ENCODE assay signal across 24 cellular contexts in genomic region chr10:71191019-71191418, GRCh38. TPM values are rescaled to one million over a fixed set of nuclear protein-coding genes. Genes with fewer than 3 reads are reported as not detected.
A peak's percentile ranks its signal among the peaks of the same experiment; 100 is the strongest.
DNase-seq lines count a peak whose midpoint lies in the region; ATAC-seq, FAIRE-seq and TF ChIP-seq lines count a peak whose summit lies in the region.
"Had no signal": no experiment of that assay in that cellular context is flagged by ENCODE, and none has a peak within 500 bp of the region (broad histone marks: within the 10 kb centered on the region; RNA-seq: fewer than 3 reads in every experiment).

No MANE protein-coding gene starts in this region.

- peak overlapping the region; percentile 9; the same call in 1 of the 2 replicates for H4K8ac ChIP-seq in H1 (ENCODE audit: extremely low read depth, insufficient read depth, low read length)

- H3K9ac ChIP-seq in H1 (replicated peaks in 1 of 4; ENCODE audit: extremely low read depth in 1 of 4, low read depth in 3 of 4, low read length in 3 of 4) (no peak overlapping the region), HepG2 (ENCODE audit: insufficient read depth, low read depth, low read length) (no peak overlapping the region)
- H3K9ac ChIP-seq: BLaER1, GM23248 had no signal

- in situ Hi-C loops in HepG2 (cut with HindIII; ENCODE audit: extremely low pct_ligation_motif_present, low pct_unique_long_range_greater_than_20kb) = no loop called here

- H2AFZ ChIP-seq in GM23338 = peak overlapping the region; percentile 81; the same call in 1 of the 2 replicates
- no peak overlapping the region for H2AFZ ChIP-seq in H1 (ENCODE audit: low read length)
- H2AFZ ChIP-seq in HepG2 (ENCODE audit: low read length) = no peak overlapping the region
- H2AFZ ChIP-seq: GM23248 had no signal

- H3K4me1 ChIP-seq in left ventricle myocardium inferior = peaks cover 29% of the 10 kb centered on the region
- no peaks in the 10 kb centered on the region for H3K4me1 ChIP-seq in GM23338 (ENCODE audit: insufficient read depth)
- peaks cover 0 to 2% (median 0%) of the 10 kb centered on the region in 4 experiments; a peak in 3 of 7 replicates for H3K4me1 ChIP-seq in H1 (replicated peaks in 1 of 4; ENCODE audit: control insufficient read depth in 3 of 4, insufficient read depth in 4 of 4, low read length in 3 of 4)
- no peaks in the 10 kb centered on the region for H3K4me1 ChIP-seq in HepG2 (ENCODE audit: insufficient read depth, low read length)
- H3K4me1 ChIP-seq: A549, Caco-2 had no signal

- H3K18ac ChIP-seq in H1 (ENCODE audit: extremely low read depth, low read length) = 0 out of 2 replicates have a peak overlapping the region, but pooled peaks have one; percentile 81

- TF ChIP-seq RAD21 in H1 (IDR thresholded peaks at IDR 0.05 in 1 of 2, conservative IDR thresholded peaks at IDR 0.05 in 1 of 2; ENCODE audit: low read depth in 2 of 2, low read length in 2 of 2) = no peak
- no peak for TF ChIP-seq RAD21 in HepG2 (CRISPR knock-in tag; IDR thresholded peaks at IDR 0.05)

- ATAC-seq in Right ventricle myocardium inferior (no peak), GM23338 (no peak), left lobe of liver (no peak), HepG2 (no peak), GM18870 (IDR thresholded peaks at IDR 0.05; ENCODE audit: unreplicated experiment) (no peak)
- ATAC-seq: A549; CD8-positive, alpha-beta T cell had no signal

- no peaks in the 10 kb centered on the region for H3K9me2 ChIP-seq in GM23338 (ENCODE audit: insufficient read depth)

- H3K27ac ChIP-seq in left ventricle myocardium inferior (replicated peaks) = no peak overlapping the region
- no peak overlapping the region for H3K27ac ChIP-seq in GM23338 (ENCODE audit: low read depth)
- no peak overlapping the region for H3K27ac ChIP-seq in H1 (ENCODE audit: low read depth, low read length)
- no peak overlapping the region for H3K27ac ChIP-seq in HepG2 (ENCODE audit: extremely low read length, insufficient read depth, low read length)
- H3K27ac ChIP-seq: A549, BLaER1, C4-2B, GM23248 had no signal

- no peak overlapping the region for H3K4me3 ChIP-seq in left ventricle myocardium inferior
- H3K4me3 ChIP-seq in GM23338 = no peak overlapping the region
- no peak overlapping the region for H3K4me3 ChIP-seq in H1 (ENCODE audit: extremely low read depth in 1 of 4, insufficient read depth in 2 of 4, low read depth in 3 of 4, low read length in 4 of 4)
- no peak overlapping the region for H3K4me3 ChIP-seq in HepG2 (replicated peaks in 1 of 3; ENCODE audit: insufficient read depth in 1 of 3, low read depth in 2 of 3, low read length in 3 of 3)
- H3K4me3 ChIP-seq: A549, BLaER1, GM23248 had no signal

- no peak overlapping the region for H3K23ac ChIP-seq in H1 (ENCODE audit: insufficient read length)

- no TSS peak for BruUV-seq in HepG2 (replicated peaks; lab: Mats Ljungman, UMichigan)

- no peak overlapping the region for H3K56ac ChIP-seq in H1 (replicated peaks; ENCODE audit: insufficient read length, low read depth, low read length)

- 96% methylated on average over 4 of the region's 4 CpGs; no CpG with 5 or more reads in 1 of the 2 experiments for WGBS in H1 (ENCODE audit: extremely low coverage in 1 of 2, insufficient coverage in 1 of 2, insufficient read length in 1 of 2, insufficient replicate concordance in 2 of 2, low coverage in 1 of 2, low lambda C conversion rate in 2 of 2, missing lambda C conversion rate in 1 of 2), 2 experiments
- 17% methylated on average over 2 of the region's 4 CpGs for WGBS in HepG2 (ENCODE audit: low lambda C conversion rate)

- H3K36me3 Mint-ChIP-seq in GM23338 (ENCODE audit: low read depth) = no peaks in the 10 kb centered on the region
- H3K36me3 Mint-ChIP-seq: CD4-positive, CD25-positive, alpha-beta regulatory T cell; CD8-positive, alpha-beta T cell had no signal

- no peak overlapping the region for H3K4me3 Mint-ChIP-seq in GM23338
- H3K4me3 Mint-ChIP-seq: CD4-positive, CD25-positive, alpha-beta regulatory T cell; CD8-positive, alpha-beta T cell had no signal

- no peak overlapping the region for H3K14ac ChIP-seq in H1 (ENCODE audit: insufficient read length)

- TF ChIP-seq CTCF in left ventricle myocardium inferior (IDR thresholded peaks at IDR 0.05; ENCODE audit: borderline replicate concordance) = no peak
- TF ChIP-seq CTCF in GM23338 (conservative IDR thresholded peaks at IDR 0.05; ENCODE audit: low read depth in 2 of 2) = no peak
- no peak for TF ChIP-seq CTCF in H1 (IDR thresholded peaks at IDR 0.05; ENCODE audit: control extremely low read depth in 1 of 3, insufficient read depth in 1 of 3, low read depth in 1 of 3, low read length in 3 of 3)
- no peak for TF ChIP-seq CTCF in HepG2 (CRISPR knock-in tag; IDR thresholded peaks at IDR 0.05)

- no peak overlapping the region for H4K91ac ChIP-seq in H1 (replicated peaks; ENCODE audit: insufficient read length, low read length)

- H2BK20ac ChIP-seq in H1 (ENCODE audit: low read length) = no peak overlapping the region

- intact Hi-C loops in Right ventricle myocardium inferior (cut with DNase I) (no loop called here), left ventricle myocardium inferior (cut with micrococcal nuclease) (no loop called here), HepG2 (cut with micrococcal nuclease; ENCODE audit: unreplicated experiment) (no loop called here)

- H3K4me1 Mint-ChIP-seq in GM23338 = peaks cover 10% of the 10 kb centered on the region
- H3K4me1 Mint-ChIP-seq: CD4-positive, CD25-positive, alpha-beta regulatory T cell had no signal

- no peaks in the 10 kb centered on the region for H3K79me1 ChIP-seq in H1 (ENCODE audit: low read depth, low read length)

- H3K9me3 Mint-ChIP-seq in GM23338 = peaks cover under 1% of the 10 kb centered on the region; the same call in 1 of the 3 replicates
- H3K9me3 Mint-ChIP-seq: CD8-positive, alpha-beta T cell had no signal

- no peaks in the 10 kb centered on the region for H3F3A ChIP-seq in GM23338 (replicated peaks; ENCODE audit: low read depth)

- no peak overlapping the region for H2BK5ac ChIP-seq in H1 (ENCODE audit: low read depth, low read length)

- CTCF ChIA-PET in H1 (lab: Charles Lee; ENCODE audit: partially characterized antibody) (interaction anchor here (0.6 to 1.6 kb wide), 5 partner anchors 52 to 604 kb away, joined by 3 read pairs; no protein-coding TSS in a partner anchor), HepG2 (lab: Yijun Ruan, JAX; ENCODE audit: low intra/inter-chr PET ratio, low total read pairs) (no interaction called here)

- 0 out of 2 replicates have a peak overlapping the region, but pooled peaks have one; percentile 46 for H2BK15ac ChIP-seq in H1 (ENCODE audit: low read length)

- H3K27me3 ChIP-seq in left ventricle myocardium inferior (ENCODE audit: low read depth) = peaks cover 19% of the 10 kb centered on the region
- no peaks in the 10 kb centered on the region for H3K27me3 ChIP-seq in GM23338 (ENCODE audit: insufficient read depth)
- H3K27me3 ChIP-seq in H1 (replicated peaks in 1 of 4; ENCODE audit: control insufficient read depth in 3 of 4, extremely low read depth in 1 of 4, insufficient read depth in 3 of 4, low read length in 3 of 4) = no peaks in the 10 kb centered on the region; a peak in 2 of 7 replicates
- H3K27me3 ChIP-seq in HepG2 (ENCODE audit: control insufficient read depth in 1 of 2, insufficient read depth in 2 of 2, low read length in 2 of 2) = peaks cover 4 to 9% of the 10 kb centered on the region in 2 experiments; a peak in 3 of 5 replicates
- H3K27me3 ChIP-seq: BLaER1 had no signal

- no peak overlapping the region for H2BK120ac ChIP-seq in H1 (replicated peaks; ENCODE audit: low read depth, low read length)

- DNase-seq in Right ventricle myocardium inferior (ENCODE audit: missing footprints) (peak; percentile 7), left ventricle myocardium inferior (no peak), GM23338 (ENCODE audit: low spot score) (no peak), H1 (ENCODE audit: low read depth in 1 of 2, low spot score in 2 of 2) (no peak), left lobe of liver (ENCODE audit: low spot score) (peak; percentile 16), HepG2 (ENCODE audit: low spot score) (no peak), AG08395 (ENCODE audit: low spot score) (no peak)
- DNase-seq: 8988T; ACHN; CD4-positive, CD25-positive, alpha-beta regulatory T cell; CD8-positive, alpha-beta T cell; DMS153; DND-41; GM23248; HCEC 1CT had no signal

- no peak overlapping the region for H2BK12ac ChIP-seq in H1 (ENCODE audit: low read depth, low read length)

- POLR2A ChIA-PET in H1 (lab: Charles Lee; ENCODE audit: partially characterized antibody) (no interaction called here), HepG2 (lab: Yijun Ruan, JAX) (no interaction called here)

- H3K4me2 ChIP-seq in GM23338 (no peak overlapping the region), H1 (ENCODE audit: insufficient read depth in 1 of 2, low read depth in 2 of 2, low read length in 2 of 2) (no peak overlapping the region), HepG2 (ENCODE audit: low read depth, low read length) (no peak overlapping the region)
- H3K4me2 ChIP-seq: A549, BLaER1 had no signal

- H3K4ac ChIP-seq in H1 (replicated peaks; ENCODE audit: insufficient read length, low read depth, low read length) = no peak overlapping the region

- TF ChIP-seq POLR2A in H1 (IDR thresholded peaks at IDR 0.05; ENCODE audit: control extremely low read depth in 1 of 2, low read depth in 2 of 2, low read length in 2 of 2) = no peak
- no peak for TF ChIP-seq POLR2A in HepG2 (IDR thresholded peaks at IDR 0.05; ENCODE audit: insufficient read depth in 1 of 2, low read depth in 2 of 2, low read length in 2 of 2)

- no peak overlapping the region for H4K5ac ChIP-seq in H1 (ENCODE audit: insufficient read length, low read depth, low read length)

- H3K9me3 ChIP-seq in left ventricle myocardium inferior (replicated peaks) (peaks cover under 1% of the 10 kb centered on the region), H1 (ENCODE audit: insufficient read depth in 2 of 2, low read depth in 1 of 2, low read length in 1 of 2) (no peaks in the 10 kb centered on the region), HepG2 (ENCODE audit: low read length) (no peaks in the 10 kb centered on the region)
- H3K9me3 ChIP-seq: BLaER1, Caco-2 had no signal

- H2AK5ac ChIP-seq in H1 (ENCODE audit: low read depth, low read length) = no peak overlapping the region

- no peaks in the 10 kb centered on the region for H3K23me2 ChIP-seq in H1 (ENCODE audit: low read depth, low read length)

- H3K79me2 ChIP-seq in GM23338 (replicated peaks; ENCODE audit: insufficient read depth) (no peaks in the 10 kb centered on the region), H1 (ENCODE audit: control insufficient read depth in 1 of 2, insufficient read depth in 2 of 2, low read length in 2 of 2) (no peaks in the 10 kb centered on the region), HepG2 (ENCODE audit: insufficient read depth, low read length) (no peaks in the 10 kb centered on the region)

- H4K20me1 ChIP-seq in GM23338 (replicated peaks; ENCODE audit: insufficient read depth) = no peaks in the 10 kb centered on the region
- no peaks in the 10 kb centered on the region for H4K20me1 ChIP-seq in H1 (replicated peaks in 1 of 2; ENCODE audit: control insufficient read depth in 1 of 2, insufficient read depth in 2 of 2, low read length in 2 of 2)
- no peaks in the 10 kb centered on the region for H4K20me1 ChIP-seq in HepG2 (ENCODE audit: insufficient read depth, low read length)
- H4K20me1 ChIP-seq: BLaER1 had no signal

- FAIRE-seq in H1 (lab: Jason Lieb, UNC) (no peak), HepG2 (lab: Jason Lieb, UNC) (no peak)
- FAIRE-seq: A549, G401.6, GM12892, GM19239, H54 had no signal

- no peak overlapping the region for H3K27ac Mint-ChIP-seq in GM23338
- H3K27ac Mint-ChIP-seq: CD4-positive, CD25-positive, alpha-beta regulatory T cell; CD8-positive, alpha-beta T cell had no signal

- H3K36me3 ChIP-seq in left ventricle myocardium inferior = no peaks in the 10 kb centered on the region
- H3K36me3 ChIP-seq in GM23338 (ENCODE audit: insufficient read depth) = no peaks in the 10 kb centered on the region
- H3K36me3 ChIP-seq in H1 (ENCODE audit: control insufficient read depth in 2 of 4, insufficient read depth in 4 of 4, low read length in 3 of 4) = no peaks in the 10 kb centered on the region
- no peaks in the 10 kb centered on the region for H3K36me3 ChIP-seq in HepG2 (replicated peaks in 1 of 2; ENCODE audit: control insufficient read depth in 1 of 2, insufficient read depth in 2 of 2, low read length in 2 of 2)
- H3K36me3 ChIP-seq: BLaER1 had no signal

- peaks cover 11% of the 10 kb centered on the region for H3K27me3 Mint-ChIP-seq in GM23338 (ENCODE audit: insufficient read depth, low read depth, poor library complexity)

- TF ChIP-seq EP300 in H1 (IDR thresholded peaks at IDR 0.05; ENCODE audit: borderline replicate concordance in 1 of 2, low read depth in 2 of 2, low read length in 2 of 2) (no peak), HepG2 (IDR thresholded peaks at IDR 0.05; ENCODE audit: low read depth in 2 of 2, low read length in 2 of 2) (no peak), HepG2 (CRISPR knock-in tag; IDR thresholded peaks at IDR 0.05; ENCODE audit: borderline replicate concordance) (no peak)

RNA-seq across cellular contexts. Expression of gene UNC5B, which starts 21.4 kb away (rescaled TPM):
- total RNA-seq in Right ventricle myocardium inferior = 13.1 TPM
- total RNA-seq in left ventricle myocardium inferior = 15.6 TPM
- total RNA-seq in GM23338 (2014; rRNA removed; shearing (Covaris generic)) = 25.2 and 31.2 TPM in 2 replicates
- 8.0 and 8.7 TPM in 2 replicates for polyA plus RNA-seq in GM23338 (2016; fragmentation: Nextera tagmentation; extraction: Ambion mirVana)
- total RNA-seq in H1 (2021; fragmentation: NEBNext Ultra II Directional; extraction: Animal tissue kit (Norgen Biotek cat#: 25700)) = 31.8 and 31.9 TPM in 2 replicates
- 27.9 and 34.1 TPM in 2 replicates for polyA plus RNA-seq in H1 (2011; rRNA removed)
- polyA plus RNA-seq in H1 (2011; cell fraction: cytosol; rRNA removed) = 22.8 TPM
- polyA plus RNA-seq in H1 (2011; cell fraction: nucleus; rRNA removed) = 58.1 TPM
- 22.2 to 30.2 TPM (median 28.1 TPM) in 4 replicates for polyA plus RNA-seq in H1 (2012, experiment 1 of 2)
- polyA plus RNA-seq in H1 (2012, experiment 2 of 2) = 28.3 TPM
- 22.6 TPM for polyA plus RNA-seq in H1 (2013, experiment 1 of 2)
- polyA plus RNA-seq in H1 (2013, experiment 2 of 2) = 24.0 TPM
- polyA minus RNA-seq in H1 (2011; rRNA and poly(A)+ RNA removed) = 22.2 and 22.8 TPM in 2 replicates
- 16.0 TPM for polyA minus RNA-seq in H1 (2011; cell fraction: cytosol; rRNA and poly(A)+ RNA removed)
- 19.1 TPM for polyA minus RNA-seq in H1 (2011; cell fraction: nucleus; rRNA and poly(A)+ RNA removed)
- 1.8 TPM for total RNA-seq in left lobe of liver
- 0.07 TPM in 1 of 2 replicates, not detected in the other for total RNA-seq in HepG2 (2016; rRNA removed; fragmentation: Illumina TruSeq; extraction: Trizol)
- not detected in 2 replicates for total RNA-seq in HepG2 (2016; cell fraction: cytosol; rRNA removed; fragmentation: Illumina TruSeq; extraction: Trizol; ENCODE audit: low read depth)
- total RNA-seq in HepG2 (2016; cell fraction: insoluble cytoplasmic fraction; rRNA removed; fragmentation: Illumina TruSeq; extraction: Trizol) = 0.04 TPM in 1 of 2 replicates, not detected in the other
- total RNA-seq in HepG2 (2016; cell fraction: membrane; rRNA removed; fragmentation: Illumina TruSeq; extraction: Trizol) = not detected in 2 replicates
- total RNA-seq in HepG2 (2016; cell fraction: nucleus; rRNA removed; fragmentation: Illumina TruSeq; extraction: Trizol) = 0.06 TPM in 2 replicates
- 0.07 and 0.13 TPM in 2 replicates for polyA plus RNA-seq in HepG2 (2011; rRNA removed)
- polyA plus RNA-seq in HepG2 (2011; cell fraction: cytosol; rRNA removed) = 0.05 and 0.08 TPM in 2 replicates
- polyA plus RNA-seq in HepG2 (2011; cell fraction: nucleus; rRNA removed) = 0.21 and 0.24 TPM in 2 replicates
- polyA plus RNA-seq in HepG2 (2012) = 0.13 and 0.21 TPM in 2 replicates
- polyA plus RNA-seq in HepG2 (2016; cell fraction: cytosol; fragmentation: Illumina TruSeq; extraction: Trizol; ENCODE audit: low read depth) = not detected in 2 replicates
- 0.04 TPM in 1 of 2 replicates, not detected in the other for polyA plus RNA-seq in HepG2 (2016; cell fraction: insoluble cytoplasmic fraction; fragmentation: Illumina TruSeq; extraction: Trizol; ENCODE audit: low read depth)
- polyA plus RNA-seq in HepG2 (2016; cell fraction: membrane; fragmentation: Illumina TruSeq; extraction: Trizol; ENCODE audit: low read depth) = 0.02 TPM in 1 of 2 replicates, not detected in the other
- polyA plus RNA-seq in HepG2 (2016; cell fraction: nucleus; fragmentation: Illumina TruSeq; extraction: Trizol; ENCODE audit: insufficient read depth, low read depth) = 0.07 and 0.16 TPM in 2 replicates
- polyA minus RNA-seq in HepG2 (2011; rRNA and poly(A)+ RNA removed; ENCODE audit: low replicate concordance) = 0.38 and 7.2 TPM in 2 replicates
- polyA minus RNA-seq in HepG2 (2011; cell fraction: cytosol; rRNA and poly(A)+ RNA removed) = 0.10 TPM in 1 of 2 replicates, not detected in the other
- polyA minus RNA-seq in HepG2 (2011; cell fraction: nucleus; rRNA and poly(A)+ RNA removed) = 0.12 and 0.13 TPM in 2 replicates
- polyA plus RNA-seq: CD4-positive, CD25-positive, alpha-beta regulatory T cell had no signal

Comparison
In these comparisons a context has a peak if more than half of its experiments do, and no peak if none do; other contexts are left out.
1. DNase-seq: peak in Right ventricle myocardium inferior (single experiment) and left lobe of liver (single experiment); none in left ventricle myocardium inferior (single experiment), GM23338 (single experiment), H1 (0 of 2), HepG2 (single experiment) and AG08395 (single experiment).